ENCODE assay signal across 7 cellular contexts in genomic region chr12:132189378-132190011, GRCh38. TPM values are rescaled to one million over a fixed set of nuclear protein-coding genes. Genes with fewer than 3 reads are reported as not detected.
DNase-seq lines count a peak whose midpoint lies in the region; ATAC-seq and TF ChIP-seq lines count a peak whose summit lies in the region.

No MANE protein-coding gene starts in this region.

- TF ChIP-seq CTCF in GM12875 (IDR thresholded peaks at IDR 0.05; ENCODE audit: borderline replicate concordance, insufficient read depth, low read depth, low read length) (no peak), WERI-Rb-1 (IDR thresholded peaks at IDR 0.05; ENCODE audit: low read depth, low read length) (no peak), mammary epithelial cell (conservative IDR thresholded peaks at IDR 0.05 in 1 of 2, IDR thresholded peaks at IDR 0.05 in 1 of 2; ENCODE audit: extremely low read depth in 1 of 2, insufficient read depth in 1 of 2, low read depth in 1 of 2, low read length in 2 of 2) (no peak), spleen (IDR thresholded peaks at IDR 0.05 in 8 of 11, conservative IDR thresholded peaks at IDR 0.05 in 3 of 11) (peak in 5 of 11 experiments; percentile 28 to 49 (median 34))

- intact Hi-C loops in mammary epithelial cell (cut with micrococcal nuclease), result loop anchor here (10.0 kb wide), 1 partner anchor 85 kb away; no protein-coding TSS in a partner anchor
- intact Hi-C loops in spleen (cut with DNase I; ENCODE audit: low total_unique reads), result no loop called here

- H3K4me2 ChIP-seq in mammary epithelial cell (ENCODE audit: insufficient read depth, low read depth, low read length), result peak overlapping the region; percentile 98

- peaks cover 12% of the 10 kb centered on the region for H3K4me1 ChIP-seq in mammary epithelial cell (ENCODE audit: insufficient read depth, low read length)
- peaks cover 10 to 60% (median 36%) of the 10 kb centered on the region in 6 donors for H3K4me1 ChIP-seq in spleen

- H3K79me2 ChIP-seq in mammary epithelial cell (ENCODE audit: insufficient read depth, low read length), result no peaks in the 10 kb centered on the region

- BruUV-seq in mammary epithelial cell (replicated peaks; lab: Mats Ljungman, UMichigan), result no TSS peak

- WGBS in mammary epithelial cell (ENCODE audit: low coverage, missing lambda C conversion rate), result 8% methylated on average over 5 of the region's 69 CpGs
- 0 to 2% (median 1%) methylated on average over 26 to 69 of the region's 69 CpGs for WGBS in spleen, 5 donors

- H3K27me3 ChIP-seq in WERI-Rb-1 (ENCODE audit: insufficient read depth, low read depth, severe bottlenecking) (no peaks in the 10 kb centered on the region), mammary epithelial cell (ENCODE audit: insufficient read depth, low read length) (no peaks in the 10 kb centered on the region), spleen (replicated peaks in 1 of 7) (peaks cover 0 to 73% (median 0%) of the 10 kb centered on the region in 7 donors)

- dilution Hi-C loops in mammary epithelial cell (cut with HindIII; ENCODE audit: low sequenced_read_pairs), result loop anchor here (5.0 kb wide), 1 partner anchor 38 kb away; no protein-coding TSS in a partner anchor

- peak overlapping the region; percentile 21 for H3K9ac ChIP-seq in mammary epithelial cell (ENCODE audit: insufficient read depth, low read length)

- H3K9me3 ChIP-seq in WERI-Rb-1 (ENCODE audit: severe bottlenecking), result peaks cover 4% of the 10 kb centered on the region
- peaks cover 10% of the 10 kb centered on the region for H3K9me3 ChIP-seq in mammary epithelial cell (replicated peaks; ENCODE audit: insufficient read depth, low read length)
- H3K9me3 ChIP-seq in spleen, result peaks cover 0 to 51% (median 16%) of the 10 kb centered on the region in 8 donors

- in situ Hi-C loops in mammary epithelial cell (cut with MboI; ENCODE audit: low sequenced_read_pairs in 2 of 2), result no loop called here

- H4K20me1 ChIP-seq in mammary epithelial cell (ENCODE audit: insufficient read depth, low read length), result no peaks in the 10 kb centered on the region

- DNase-seq in NCI-H1436 (lab: John Stamatoyannopoulos, UW), result peak; percentile 71
- DNase-seq in WERI-Rb-1, result peak; percentile 93
- DNase-seq in mammary epithelial cell, result peak; percentile 88
- peak; percentile 94 for DNase-seq in iris pigment epithelial cell (ENCODE audit: low read depth)
- DNase-seq in spleen, result peak; percentile 99

- H3K4me3 ChIP-seq in GM12875 (ENCODE audit: low read depth, low read length) (peak overlapping the region; percentile 45), WERI-Rb-1 (ENCODE audit: low read depth, low read length) (peak overlapping the region; percentile 56), mammary epithelial cell (replicated peaks in 1 of 3; ENCODE audit: insufficient read depth in 1 of 3, low read depth in 2 of 3, low read length in 3 of 3) (peak overlapping the region; percentile 44 to 61 (median 57)), spleen (peak overlapping the region; percentile 22 to 83 (median 48))

- H3K36me3 ChIP-seq in WERI-Rb-1 (no peaks in the 10 kb centered on the region), mammary epithelial cell (ENCODE audit: insufficient read depth, low read length) (no peaks in the 10 kb centered on the region), spleen (no peaks in the 10 kb centered on the region)

- ATAC-seq in HG02623 (IDR thresholded peaks at IDR 0.05; ENCODE audit: unreplicated experiment), result peak; percentile 82

- peak overlapping the region; percentile 98 for H2AFZ ChIP-seq in mammary epithelial cell (ENCODE audit: low read depth, low read length)

- CTCF ChIA-PET in mammary epithelial cell (lab: Charles Lee; ENCODE audit: low non-redundant PET), result interaction anchor here (0.6 kb wide), 1 partner anchor 139 kb away, joined by 3 read pairs; no protein-coding TSS in a partner anchor

- H3K27ac ChIP-seq in WERI-Rb-1 (peak overlapping the region; percentile 68), mammary epithelial cell (ENCODE audit: insufficient read depth, low read depth, low read length) (no peak overlapping the region), spleen (peak overlapping the region; percentile 60 to 91 (median 80))

- TF ChIP-seq POLR2A in spleen (IDR thresholded peaks at IDR 0.05), result no peak

RNA-seq across cellular contexts. Expression of gene NOC4L, which starts 45.2 kb away (rescaled TPM):
- total RNA-seq in mammary epithelial cell, result 10 to 100 TPM; 17.5 to 27.7 TPM
- polyA plus RNA-seq in mammary epithelial cell, result 10.3 TPM
- 7.5 TPM for polyA minus RNA-seq in mammary epithelial cell
- total RNA-seq in spleen, result 10 to 100 TPM in 6 of 7 donors, 1 to 10 TPM in 1; 8.3 to 18.7 (median 14.6) TPM
- polyA plus RNA-seq in spleen, result 10 to 100 TPM; 25.2 to 38.6 (median 33.1) TPM

RNA-seq across cellular contexts. Expression of gene DDX51, which starts 45.4 kb away (rescaled TPM):
- total RNA-seq in mammary epithelial cell (10 to 100 TPM in 1 of 2 donors, 1 to 10 TPM in 1; 8.8 to 20.4 TPM), spleen (10 to 100 TPM; 17.8 to 31.6 (median 19.4) TPM)
- polyA plus RNA-seq in mammary epithelial cell (12.5 TPM), spleen (10 to 100 TPM; 16.9 to 36.0 (median 19.5) TPM)
- 17.8 TPM for polyA minus RNA-seq in mammary epithelial cell
